ENCODE assay signal across 9 cellular contexts in genomic region chr9:90499741-90500140, GRCh38.
"Had no signal": no experiment of that assay in that cellular context is flagged by ENCODE, and none has a peak within 500 bp of the region (broad histone marks: within the 10 kb centered on the region; RNA-seq: fewer than 3 reads in every experiment).

No MANE protein-coding gene starts in this region.

- H3K27ac ChIP-seq: GM23248 had no signal

- H3K9ac ChIP-seq: GM23248 had no signal

- H2AFZ ChIP-seq: GM23248, GM23338 had no signal

- H3K9me3 ChIP-seq: HAP-1 had no signal

- DNase-seq: GM23248, GOT3, H7, H9, HCEC 1CT, HFFc6 had no signal

- H3K36me3 ChIP-seq: HAP-1 had no signal

- H3K4me2 ChIP-seq: GM23338 had no signal

- ATAC-seq: GM23338, HCT116 had no signal

- H3K4me3 ChIP-seq: GM23248, GM23338, HAP-1 had no signal

- H3K4me1 ChIP-seq: HAP-1 had no signal
